Comparison of ENCODE assay signal across 9 cellular contexts in genomic region chr20:10131612-10132345, GRCh38.
A peak's percentile ranks its signal among the peaks of the same experiment; 100 is the strongest.
DNase-seq lines count a peak whose midpoint lies in the region; ATAC-seq and TF ChIP-seq lines count a peak whose summit lies in the region.
"Had no signal": no experiment of that assay in that cellular context is flagged by ENCODE, and none has a peak within 500 bp of the region (broad histone marks: within the 10 kb centered on the region; RNA-seq: fewer than 3 reads in every experiment).

No MANE protein-coding gene starts in this region.

- H3K9me3 ChIP-seq in right lobe of liver, result no peaks in the 10 kb centered on the region

- ATAC-seq in right lobe of liver, result peak; percentile 82 to 92 (median 86)
- no peak for ATAC-seq in GM18907 (IDR thresholded peaks at IDR 0.05; ENCODE audit: unreplicated experiment)
- ATAC-seq in GM21423 (IDR thresholded peaks at IDR 0.05; ENCODE audit: unreplicated experiment), result no peak

- TF ChIP-seq CTCF in dorsolateral prefrontal cortex (IDR thresholded peaks at IDR 0.05 in 54 of 56, conservative IDR thresholded peaks at IDR 0.05 in 2 of 56; ENCODE audit: low read depth in 1 of 56, partially characterized antibody in 56 of 56) (no peak), right lobe of liver (IDR thresholded peaks at IDR 0.05) (no peak)

- intact Hi-C loops in dorsolateral prefrontal cortex (cut with DNase I) (no loop called here), right lobe of liver (cut with DNase I) (no loop called here)

- H3K27ac ChIP-seq in dorsolateral prefrontal cortex (peak overlapping the region in 53 of 59 donors; percentile 6 to 93 (median 68)), right lobe of liver (no peak overlapping the region)
- H3K27ac ChIP-seq: C4-2B had no signal

- DNase-seq in Ammon's horn (ENCODE audit: low spot score) (peak; percentile 79), NCI-H2171 treated with DMSO at 0.1 percent for 48 hours (lab: John Stamatoyannopoulos, UW) (peak; percentile 99), dorsolateral prefrontal cortex (peak; percentile 40 to 98 (median 78)), right lobe of liver (peak; percentile 52 to 67 (median 61)), COLO829 (ENCODE audit: low spot score) (no peak), NCI-H187 treated with DMSO at 0.1 percent for 48 hours (lab: John Stamatoyannopoulos, UW) (no peak)

- H3K4me3 ChIP-seq in dorsolateral prefrontal cortex (no peak overlapping the region), right lobe of liver (no peak overlapping the region)

- WGBS in right lobe of liver (ENCODE audit: insufficient coverage, low coverage, low lambda C conversion rate, missing lambda C conversion rate), result 43% methylated on average over 6 of the region's 10 CpGs

- no peaks in the 10 kb centered on the region for H3K4me1 ChIP-seq in right lobe of liver

- TF ChIP-seq POLR2A in right lobe of liver (IDR thresholded peaks at IDR 0.05), result no peak

- no peaks in the 10 kb centered on the region for H3K36me3 ChIP-seq in right lobe of liver

- no peaks in the 10 kb centered on the region for H3K27me3 ChIP-seq in dorsolateral prefrontal cortex
- no peaks in the 10 kb centered on the region for H3K27me3 ChIP-seq in right lobe of liver

Comparison
In these comparisons a context has a peak if more than half of its experiments do, and no peak if none do; other contexts are left out.
1. DNase-seq: peak in Ammon's horn (single experiment), NCI-H2171 treated with DMSO at 0.1 percent for 48 hours (single experiment), dorsolateral prefrontal cortex (10 of 10) and right lobe of liver (3 of 3); none in COLO829 (single experiment) and NCI-H187 treated with DMSO at 0.1 percent for 48 hours (single experiment).
2. H3K27ac ChIP-seq: peak in dorsolateral prefrontal cortex (53 of 59); none in right lobe of liver (0 of 3).
3. ATAC-seq: peak in right lobe of liver (4 of 4); none in GM18907 (single experiment) and GM21423 (single experiment).